ENCODE assay signal across 1 cellular context in the genomic region with DNA sequence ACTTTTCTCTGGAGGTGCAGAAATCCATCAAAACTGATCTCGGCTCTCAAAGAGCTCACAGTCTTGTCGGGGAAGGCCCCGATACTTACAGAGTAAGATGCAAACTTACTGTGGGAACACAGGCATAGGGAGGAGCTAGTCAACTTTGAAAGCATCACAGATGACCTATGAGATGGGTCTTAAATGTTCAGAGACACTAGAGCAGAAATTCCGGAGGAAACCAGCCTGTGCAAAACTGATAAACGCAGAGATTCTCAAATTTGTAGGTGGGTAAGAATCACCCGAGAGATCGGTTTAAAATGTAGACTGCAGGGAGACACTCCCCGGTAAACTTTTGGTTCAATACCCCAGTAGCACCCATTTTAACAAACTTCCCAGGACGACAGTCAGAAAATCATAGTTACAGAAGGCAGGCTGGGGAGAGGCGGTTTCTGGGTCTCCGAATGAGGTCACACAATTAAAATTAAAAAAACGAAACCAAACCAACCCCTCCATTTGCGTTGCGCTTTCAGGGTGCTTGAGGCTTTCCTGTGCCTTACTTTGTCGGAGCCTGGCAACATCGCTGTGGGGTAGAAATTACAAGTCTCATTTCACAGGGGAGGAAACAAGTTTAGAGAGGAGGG.
TF ChIP-seq lines count a peak whose summit lies in the region.

No MANE protein-coding gene starts in this region.

TF ChIP-seq in WTC11, 78 proteins besides CTCF, POLR2A, EP300 and RAD21 (continued from another document):
- no peak for TF ChIP-seq PRDM15 (CRISPR knock-in tag; IDR thresholded peaks at IDR 0.05)
- TF ChIP-seq ZNF317 (CRISPR knock-in tag; IDR thresholded peaks at IDR 0.05; ENCODE audit: borderline replicate concordance, low read depth): no peak
- TF ChIP-seq, protein P1, sequence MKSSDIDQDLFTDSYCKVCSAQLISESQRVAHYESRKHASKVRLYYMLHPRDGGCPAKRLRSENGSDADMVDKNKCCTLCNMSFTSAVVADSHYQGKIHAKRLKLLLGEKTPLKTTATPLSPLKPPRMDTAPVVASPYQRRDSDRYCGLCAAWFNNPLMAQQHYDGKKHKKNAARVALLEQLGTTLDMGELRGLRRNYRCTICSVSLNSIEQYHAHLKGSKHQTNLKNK (CRISPR knock-in tag; IDR thresholded peaks at IDR 0.05): no peak
- TF ChIP-seq ZNF416 (CRISPR knock-in tag; IDR thresholded peaks at IDR 0.05): no peak
- TF ChIP-seq SP1 (CRISPR knock-in tag; conservative IDR thresholded peaks at IDR 0.05): no peak
- no peak for TF ChIP-seq ZNF138 (CRISPR knock-in tag; conservative IDR thresholded peaks at IDR 0.05)
